8 cellular contexts compared by ENCODE assay signal in the genomic region with DNA sequence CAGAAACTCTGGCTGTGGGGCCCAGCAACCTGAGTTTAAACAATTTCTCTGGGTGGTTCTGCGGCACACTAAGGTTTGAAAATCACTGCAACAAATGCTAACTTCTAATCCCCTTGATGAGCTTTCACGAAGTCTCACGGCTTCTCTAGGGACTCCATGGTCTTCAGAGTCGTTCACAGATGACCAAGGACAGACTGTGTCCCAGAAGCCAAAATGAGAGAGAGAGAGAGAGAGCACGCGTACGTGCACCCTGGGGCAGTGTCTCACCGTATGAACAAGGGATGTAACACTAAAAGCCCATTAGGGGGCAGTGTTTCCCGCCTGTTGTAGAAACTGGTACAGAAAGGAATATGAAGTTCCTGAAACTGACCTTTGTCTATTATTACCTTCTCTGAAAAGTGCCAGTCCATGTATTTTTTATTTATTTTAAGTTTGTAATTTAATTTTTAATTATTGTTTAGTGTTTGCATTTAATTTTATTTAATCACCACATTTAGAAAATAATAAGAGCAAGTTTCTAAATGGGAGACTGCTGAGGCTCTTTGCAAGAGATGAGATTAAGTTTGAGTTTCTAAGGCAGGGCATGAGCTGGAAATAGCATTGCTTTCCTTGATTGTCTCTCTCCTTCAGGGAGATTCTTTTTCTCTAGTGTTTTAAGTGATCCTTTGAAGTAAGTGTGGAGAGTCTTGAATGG. TPM values are rescaled to one million over a fixed set of nuclear protein-coding genes. Genes with fewer than 3 reads are reported as not detected.
DNase-seq lines count a peak whose midpoint lies in the region; ATAC-seq and TF ChIP-seq lines count a peak whose summit lies in the region.

No MANE protein-coding gene starts in this region.

- TF ChIP-seq CTCF in WERI-Rb-1 (IDR thresholded peaks at IDR 0.05; ENCODE audit: low read depth, low read length) (peak; percentile 67), kidney epithelial cell (IDR thresholded peaks at IDR 0.05; ENCODE audit: insufficient read depth, low read length, poor library complexity, severe bottlenecking) (peak; percentile 79)

- DNase-seq in NCI-H2196 (lab: John Stamatoyannopoulos, UW; ENCODE audit: unreplicated experiment) (peak; percentile 69), NCI-H2196 treated with DMSO at 0.1 percent for 48 hours (lab: John Stamatoyannopoulos, UW; ENCODE audit: unreplicated experiment) (no peak), NCI-H2171 (lab: John Stamatoyannopoulos, UW) (peak; percentile 5), WERI-Rb-1 (peak; percentile 64), kidney epithelial cell (ENCODE audit: low read depth) (no peak)
- peak; percentile 57 for DNase-seq in central memory CD4-positive, alpha-beta T cell
- DNase-seq in stimulated activated CD4-positive, alpha-beta T cell treated with anti-CD3 and anti-CD28 coated beads, Interleukin-4, amount 100 ng/mL, for 1 hour, result peak; percentile 40

- H3K27ac ChIP-seq in WERI-Rb-1, result no peak overlapping the region

- H3K36me3 ChIP-seq in WERI-Rb-1, result no peaks in the 10 kb centered on the region
- H3K36me3 ChIP-seq in kidney epithelial cell (ENCODE audit: control insufficient read depth, insufficient read depth, low read length), result no peaks in the 10 kb centered on the region

- no peak overlapping the region for H3K4me3 ChIP-seq in WERI-Rb-1 (ENCODE audit: low read depth, low read length)
- H3K4me3 ChIP-seq in kidney epithelial cell (ENCODE audit: low read depth, low read length), result no peak overlapping the region

- no peaks in the 10 kb centered on the region for H3K27me3 ChIP-seq in WERI-Rb-1 (ENCODE audit: insufficient read depth, low read depth, severe bottlenecking)
- H3K27me3 ChIP-seq in kidney epithelial cell (ENCODE audit: control insufficient read depth, insufficient read depth, low read length), result no peaks in the 10 kb centered on the region

- H3K9me3 ChIP-seq in WERI-Rb-1 (ENCODE audit: severe bottlenecking), result no peaks in the 10 kb centered on the region

- ATAC-seq in HG02938 (IDR thresholded peaks at IDR 0.05; ENCODE audit: unreplicated experiment), result peak; percentile 51

RNA-seq across cellular contexts. Expression of gene APOLD1, which starts 3.4 kb away (rescaled TPM):
- 1.4 and 2.0 TPM in 2 replicates for total RNA-seq in kidney epithelial cell

RNA-seq across cellular contexts. Expression of gene DDX47, which starts 24.3 kb away (rescaled TPM):
- total RNA-seq in kidney epithelial cell, result 59.0 and 63.7 TPM in 2 replicates

Comparison
In these comparisons a context has a peak if more than half of its experiments do, and no peak if none do; other contexts are left out.
1. DNase-seq: peak in NCI-H2196 (single experiment), NCI-H2171 (single experiment), WERI-Rb-1 (single experiment), central memory CD4-positive, alpha-beta T cell (single experiment) and stimulated activated CD4-positive, alpha-beta T cell treated with anti-CD3 and anti-CD28 coated beads, Interleukin-4, amount 100 ng/mL, for 1 hour (single experiment); none in NCI-H2196 treated with DMSO at 0.1 percent for 48 hours (single experiment) and kidney epithelial cell (single experiment).